In the genomic region with DNA sequence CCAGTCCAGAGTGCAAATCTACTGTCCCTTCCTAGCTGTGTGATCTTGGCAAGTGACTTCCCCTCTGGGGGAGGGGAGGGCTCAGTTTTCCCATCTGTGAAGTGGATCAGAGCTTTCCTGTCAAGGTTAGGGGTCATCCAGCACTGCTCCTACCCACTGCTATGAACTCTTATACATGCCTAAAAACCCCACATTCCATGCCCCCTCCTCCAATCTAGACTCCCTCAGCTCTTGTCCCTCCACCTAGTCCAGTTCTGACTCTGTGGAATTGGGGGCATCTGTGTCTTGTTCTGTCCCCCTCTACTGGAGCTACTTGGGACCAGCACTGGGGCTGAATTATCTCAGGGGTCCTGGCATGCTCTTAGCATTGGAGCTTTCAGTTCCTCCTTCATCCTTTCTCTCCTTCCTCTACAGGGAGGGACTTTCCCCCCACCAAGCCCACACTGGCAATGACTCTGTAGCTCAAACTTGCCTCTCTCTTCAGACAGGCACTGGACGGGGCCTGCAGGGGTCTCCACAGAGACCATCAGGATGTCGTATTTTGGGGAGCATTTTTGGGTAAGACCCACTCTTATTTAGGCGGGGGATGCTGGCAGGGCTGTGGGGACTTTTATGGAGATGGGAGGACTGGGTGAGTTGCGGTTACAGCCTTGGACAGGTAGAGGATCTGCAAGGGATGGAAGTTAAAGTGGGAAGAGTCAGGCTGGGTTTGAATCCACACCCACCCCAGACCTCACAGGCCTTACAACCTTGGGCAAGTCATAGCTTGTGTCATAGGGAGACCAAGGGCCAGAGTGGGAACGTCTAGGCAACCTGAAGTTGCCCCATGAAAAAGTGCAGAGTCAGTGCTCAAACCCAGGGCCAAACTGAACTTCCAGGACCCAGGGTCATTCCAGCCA, we compare ENCODE assay signal across 9 cellular contexts. TPM values are rescaled to one million over a fixed set of nuclear protein-coding genes. Genes with fewer than 3 reads are reported as not detected.
DNase-seq lines count a peak whose midpoint lies in the region; ATAC-seq and TF ChIP-seq lines count a peak whose summit lies in the region.
"Had no signal": no experiment of that assay in that cellular context is flagged by ENCODE, and none has a peak within 500 bp of the region (broad histone marks: within the 10 kb centered on the region; RNA-seq: fewer than 3 reads in every experiment).

No MANE protein-coding gene starts in this region.

- H3K27ac ChIP-seq in CD4-positive, CD25-positive, alpha-beta regulatory T cell (ENCODE audit: insufficient read depth, low read length, poor library complexity, severe bottlenecking): peak overlapping the region; percentile 47
- H3K27ac ChIP-seq: epithelial cell of prostate had no signal

- H3K36me3 ChIP-seq in CD4-positive, CD25-positive, alpha-beta regulatory T cell (ENCODE audit: control insufficient read depth, insufficient read depth, low read length): peaks cover 33% of the 10 kb centered on the region

- no peak for TF ChIP-seq CTCF in brain (conservative IDR thresholded peaks at IDR 0.05)

- no peak for DNase-seq in CD4-positive, CD25-positive, alpha-beta regulatory T cell
- no peak for DNase-seq in HK-2 (ENCODE audit: unreplicated experiment)
- DNase-seq in EL: no peak
- no peak for DNase-seq in SHP77 (lab: John Stamatoyannopoulos, UW)
- DNase-seq in activated T-cell treated with anti-CD3 and anti-CD28 coated beads for 4 hours: no peak

- H3K4me3 Mint-ChIP-seq in CD4-positive, CD25-positive, alpha-beta regulatory T cell: peak overlapping the region; percentile 39 to 81 (median 56)
- H3K4me3 Mint-ChIP-seq in brain: peak overlapping the region in 4 of 5 experiments; percentile 21 to 64 (median 50)

- no peak overlapping the region for H3K4me3 ChIP-seq in CD4-positive, CD25-positive, alpha-beta regulatory T cell (ENCODE audit: low read depth, low read length)

- no peaks in the 10 kb centered on the region for H3K27me3 Mint-ChIP-seq in CD4-positive, CD25-positive, alpha-beta regulatory T cell
- H3K27me3 Mint-ChIP-seq in brain: peaks cover 2% of the 10 kb centered on the region

- ATAC-seq in CD4-positive, CD25-positive, alpha-beta regulatory T cell (ENCODE audit: low read depth in 2 of 2): peak in 1 of 2 donors; percentile 6
- ATAC-seq in GM19043 (IDR thresholded peaks at IDR 0.05; ENCODE audit: low read depth, unreplicated experiment): peak; percentile 51
- ATAC-seq in HG03520 (IDR thresholded peaks at IDR 0.05; ENCODE audit: unreplicated experiment): peak; percentile 43

- H3K27ac Mint-ChIP-seq in CD4-positive, CD25-positive, alpha-beta regulatory T cell: peak overlapping the region; percentile 64 to 95 (median 88)
- H3K27ac Mint-ChIP-seq in brain: peak overlapping the region; percentile 71 to 97 (median 94)

- peaks cover 56% of the 10 kb centered on the region for H3K4me1 ChIP-seq in CD4-positive, CD25-positive, alpha-beta regulatory T cell (ENCODE audit: control insufficient read depth, insufficient read depth, low read length, poor library complexity, severe bottlenecking)

- no peaks in the 10 kb centered on the region for H3K9me3 ChIP-seq in CD4-positive, CD25-positive, alpha-beta regulatory T cell (ENCODE audit: control insufficient read depth in 2 of 2, low read length in 2 of 2)

- peaks cover 38% of the 10 kb centered on the region for H3K36me3 Mint-ChIP-seq in CD4-positive, CD25-positive, alpha-beta regulatory T cell
- peaks cover 22% of the 10 kb centered on the region for H3K36me3 Mint-ChIP-seq in brain

- no peaks in the 10 kb centered on the region for H3K27me3 ChIP-seq in CD4-positive, CD25-positive, alpha-beta regulatory T cell (ENCODE audit: control insufficient read depth, insufficient read depth, low read length)

- H3K4me1 Mint-ChIP-seq in CD4-positive, CD25-positive, alpha-beta regulatory T cell: peaks cover 0 to 67% (median 28%) of the 10 kb centered on the region in 4 donors
- peaks cover 63% of the 10 kb centered on the region for H3K4me1 Mint-ChIP-seq in brain

- H3K9me3 Mint-ChIP-seq in CD4-positive, CD25-positive, alpha-beta regulatory T cell: peaks cover 0 to 1% (median 0%) of the 10 kb centered on the region in 7 donors
- H3K9me3 Mint-ChIP-seq in brain: peaks cover 0 to 8% (median 4%) of the 10 kb centered on the region in 5 experiments

RNA-seq across cellular contexts. Expression of gene FCHO1, which starts 3.6 kb away (rescaled TPM):
- 71.9 TPM for total RNA-seq in CD4-positive, CD25-positive, alpha-beta regulatory T cell
- 10 to 100 TPM in 3 of 4 donors, 1 to 10 TPM in 1; 8.3 to 16.6 (median 13.7) TPM for polyA plus RNA-seq in CD4-positive, CD25-positive, alpha-beta regulatory T cell
- polyA plus RNA-seq in brain (ENCODE audit: insufficient read depth, low read depth, low replicate concordance): 18.4 TPM

RNA-seq across cellular contexts. Expression of gene MAP1S, which starts 35.6 kb away (rescaled TPM):
- total RNA-seq in CD4-positive, CD25-positive, alpha-beta regulatory T cell: 47.6 TPM
- 10 to 100 TPM; 14.0 to 26.6 (median 20.1) TPM for polyA plus RNA-seq in CD4-positive, CD25-positive, alpha-beta regulatory T cell
- polyA plus RNA-seq in brain (ENCODE audit: insufficient read depth, low read depth, low replicate concordance): 102 TPM

RNA-seq across cellular contexts. Expression of gene B3GNT3, which starts 40.1 kb away (rescaled TPM):
- total RNA-seq in CD4-positive, CD25-positive, alpha-beta regulatory T cell: 0.47 TPM
- under 1 TPM in 1 of 4 donors, not detected in 3; 0.27 TPM for polyA plus RNA-seq in CD4-positive, CD25-positive, alpha-beta regulatory T cell
- polyA plus RNA-seq in brain (ENCODE audit: insufficient read depth, low read depth, low replicate concordance): not detected
